Comparison of ENCODE assay signal across 16 cellular contexts in genomic region chr6:126039284-126039683, GRCh38. TPM values are rescaled to one million over a fixed set of nuclear protein-coding genes. Genes with fewer than 3 reads are reported as not detected.
DNase-seq lines count a peak whose midpoint lies in the region; ATAC-seq and TF ChIP-seq lines count a peak whose summit lies in the region.
"Had no signal": no experiment of that assay in that cellular context is flagged by ENCODE, and none has a peak within 500 bp of the region (broad histone marks: within the 10 kb centered on the region; RNA-seq: fewer than 3 reads in every experiment).

No MANE protein-coding gene starts in this region.

- DNase-seq in NCI-H2227 (lab: John Stamatoyannopoulos, UW; ENCODE audit: unreplicated experiment) (peak; percentile 8), NCI-H2227 treated with DMSO at 0.1 percent for 48 hours (lab: John Stamatoyannopoulos, UW) (no peak), amniotic epithelial cell (ENCODE audit: low read depth) (peak; percentile 47), foreskin keratinocyte (peak in 1 of 2 donors; percentile 52), tibial artery (no peak)
- DNase-seq: activated gamma-delta T cell treated with Interleukin-2 at 50 U/mL for 16 hours; CD8-positive, alpha-beta T cell; endodermal cell; head of caudate nucleus; naive B cell; NCI-H1105 had no signal

- no peak overlapping the region for H3K4me3 ChIP-seq in tibial artery
- H3K4me3 ChIP-seq: GM23338 had no signal

- ATAC-seq in foreskin keratinocyte (peak; percentile 68), GM21529 (IDR thresholded peaks at IDR 0.05; ENCODE audit: unreplicated experiment) (no peak), GM18873 (IDR thresholded peaks at IDR 0.05; ENCODE audit: low FRiP score, unreplicated experiment) (no peak), GM21723 (IDR thresholded peaks at IDR 0.05; ENCODE audit: unreplicated experiment) (no peak)
- ATAC-seq: CD8-positive, alpha-beta T cell; GM23338 had no signal

- H3K27ac ChIP-seq in foreskin keratinocyte (no peak overlapping the region), tibial artery (peak overlapping the region; percentile 12 to 29)
- H3K27ac ChIP-seq: 22Rv1 had no signal

- H3K27me3 ChIP-seq in foreskin keratinocyte: no peaks in the 10 kb centered on the region
- no peaks in the 10 kb centered on the region for H3K27me3 ChIP-seq in tibial artery

- intact Hi-C loops in tibial artery (cut with DNase I; ENCODE audit: low total_unique reads): no loop called here

- H3K4me1 ChIP-seq in foreskin keratinocyte (no peaks in the 10 kb centered on the region), tibial artery (peaks cover 0 to 35% (median 13%) of the 10 kb centered on the region in 4 donors)

- no peaks in the 10 kb centered on the region for H3K9me3 ChIP-seq in tibial artery

- peaks cover 0 to 10% (median 0%) of the 10 kb centered on the region in 3 donors for H3K36me3 ChIP-seq in tibial artery

- TF ChIP-seq CTCF in foreskin keratinocyte (conservative IDR thresholded peaks at IDR 0.05) (no peak), tibial artery (IDR thresholded peaks at IDR 0.05) (no peak)

RNA-seq across cellular contexts. Expression of gene TRMT11, which starts 52.9 kb away (rescaled TPM):
- 16.0 and 19.8 TPM in 2 replicates for total RNA-seq in foreskin keratinocyte
- 7.4 and 10.0 TPM in 2 replicates for polyA plus RNA-seq in foreskin keratinocyte

Comparison
In these comparisons a context has a peak if more than half of its experiments do, and no peak if none do; other contexts are left out.
1. DNase-seq: peak in NCI-H2227 (single experiment) and amniotic epithelial cell (single experiment); none in NCI-H2227 treated with DMSO at 0.1 percent for 48 hours (single experiment) and tibial artery (0 of 2).